In the genomic region with DNA sequence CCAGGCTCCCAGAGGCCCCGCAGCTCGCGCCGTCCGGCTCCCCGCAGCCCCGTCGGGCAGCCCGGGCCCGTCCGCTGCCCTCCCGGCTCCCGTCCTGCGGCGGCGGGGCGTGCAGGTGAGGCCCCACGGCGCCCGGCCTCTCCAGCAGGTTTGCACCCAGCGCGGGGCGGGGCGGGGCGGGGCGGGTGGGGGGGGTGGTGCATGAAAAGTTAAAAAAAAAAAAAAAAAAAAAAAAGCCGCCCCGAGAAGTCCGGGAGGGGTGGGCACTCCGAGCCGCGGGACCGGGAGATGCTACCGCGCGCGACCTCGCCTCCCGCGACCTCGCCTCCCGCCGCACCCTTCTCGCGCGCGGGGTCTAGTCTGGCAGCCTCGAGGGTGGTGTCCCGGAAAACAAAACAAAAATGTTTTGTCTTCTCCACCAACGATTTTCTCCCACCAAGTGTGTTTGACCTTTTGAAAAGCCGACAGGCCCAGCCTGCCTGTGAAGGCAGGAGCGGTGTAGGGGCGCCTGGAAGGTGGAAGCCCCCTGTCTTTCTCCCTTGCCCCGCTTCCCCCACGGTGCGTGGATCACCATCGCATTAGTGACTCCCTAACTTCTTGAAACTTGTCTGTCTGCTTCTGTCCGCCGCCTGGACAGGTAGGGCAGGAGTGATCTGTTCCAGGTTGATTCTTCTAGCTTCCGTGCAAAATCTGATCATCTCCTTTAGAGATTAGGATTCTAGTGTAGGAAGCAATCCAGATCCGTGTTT, we compare ENCODE assay signal across 1 cellular context.
TF ChIP-seq lines count a peak whose summit lies in the region.

No MANE protein-coding gene starts in this region.

TF ChIP-seq in GM12878, 131 proteins besides CTCF, POLR2A, EP300 and RAD21:
- no peak for TF ChIP-seq CUX1 (IDR thresholded peaks at IDR 0.05; ENCODE audit: insufficient replicate concordance, low read depth, low read length)
